Comparison of ENCODE assay signal across 8 cellular contexts in genomic region chr2:6352906-6353515, GRCh38.
DNase-seq lines count a peak whose midpoint lies in the region; ATAC-seq and TF ChIP-seq lines count a peak whose summit lies in the region.

No MANE protein-coding gene starts in this region.

- no peak for ATAC-seq in HG03520 (IDR thresholded peaks at IDR 0.05; ENCODE audit: unreplicated experiment)
- no peak for ATAC-seq in HG02885 (IDR thresholded peaks at IDR 0.05; ENCODE audit: poor library complexity, unreplicated experiment)
- ATAC-seq in HG03432 (IDR thresholded peaks at IDR 0.05; ENCODE audit: unreplicated experiment): no peak

- no peaks in the 10 kb centered on the region for H3K27me3 ChIP-seq in WERI-Rb-1 (ENCODE audit: insufficient read depth, low read depth, severe bottlenecking)

- H3K9me3 ChIP-seq in WERI-Rb-1 (ENCODE audit: severe bottlenecking): no peaks in the 10 kb centered on the region

- no peak for DNase-seq in AG04449 (ENCODE audit: low read depth, low spot score)
- no peak for DNase-seq in HFF-Myc (ENCODE audit: extremely low read depth, low read depth)
- peak; percentile 92 for DNase-seq in WERI-Rb-1
- peak; percentile 40 for DNase-seq in kidney glomerular epithelial cell (lab: John Stamatoyannopoulos, UW)
- DNase-seq in SW 1271 (lab: John Stamatoyannopoulos, UW): no peak

- POLR2A ChIA-PET in AG04449 (lab: Yijun Ruan, JAX): no interaction called here

- TF ChIP-seq CTCF in AG04449 (IDR thresholded peaks at IDR 0.05; ENCODE audit: insufficient read depth, low read length, missing control alignments) (peak; percentile 84), HFF-Myc (IDR thresholded peaks at IDR 0.05; ENCODE audit: low read depth, low read length, missing control alignments) (peak; percentile 69), WERI-Rb-1 (IDR thresholded peaks at IDR 0.05; ENCODE audit: low read depth, low read length) (peak; percentile 80)

- H3K4me3 ChIP-seq in AG04449 (ENCODE audit: low read depth, low read length) (no peak overlapping the region), HFF-Myc (replicated peaks; ENCODE audit: low read depth, low read length) (no peak overlapping the region), WERI-Rb-1 (ENCODE audit: low read depth, low read length) (no peak overlapping the region)

- H3K27ac ChIP-seq in WERI-Rb-1: peak overlapping the region; percentile 55

- H3K36me3 ChIP-seq in WERI-Rb-1: no peaks in the 10 kb centered on the region

- CTCF ChIA-PET in AG04449 (lab: Yijun Ruan, JAX): interaction anchor here (0.9 to 2.4 kb wide), 12 partner anchors 8 to 513 kb away, joined by 3 to 30 read pairs (median 6); partner anchors contain the start of gene CMPK2

Comparison
In these comparisons a context has a peak if more than half of its experiments do, and no peak if none do; other contexts are left out.
1. DNase-seq: peak in WERI-Rb-1 (single experiment) and kidney glomerular epithelial cell (single experiment); none in AG04449 (single experiment), HFF-Myc (single experiment) and SW 1271 (0 of 2).
2. Peak in every context shown above with its lines, with median percentiles within 50 percentile points of each other: CTCF ChIP-seq.